ENCODE assay signal across 23 cellular contexts in the genomic region with DNA sequence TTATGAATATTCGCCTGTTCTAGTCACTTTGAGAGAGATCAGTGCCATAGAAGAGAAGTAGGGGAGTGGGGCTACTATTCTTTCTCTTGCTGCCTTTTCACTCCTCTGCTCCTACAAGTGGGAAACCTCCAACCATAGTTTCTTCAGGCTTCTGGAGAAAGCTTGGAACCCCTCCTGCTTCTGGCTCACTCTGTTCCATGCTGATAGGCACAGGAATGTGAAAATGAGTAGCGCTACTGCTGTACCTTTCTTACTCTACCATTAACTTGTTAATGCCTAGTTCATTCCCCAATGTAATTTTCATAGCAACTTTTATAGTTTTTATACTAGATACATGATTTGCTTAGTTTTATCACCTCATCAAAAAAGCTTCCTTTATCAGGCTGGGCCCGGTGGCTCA.
"Had no signal": no experiment of that assay in that cellular context is flagged by ENCODE, and none has a peak within 500 bp of the region (broad histone marks: within the 10 kb centered on the region; RNA-seq: fewer than 3 reads in every experiment).

No MANE protein-coding gene starts in this region.

- H3K4me3 Mint-ChIP-seq: dendritic cell treated with granulocyte-macrophage colony-stimulating factor and Interleukin-4, amounts not matched to agents 40 ng/mL and 50 ng/mL, for 4 days; effector memory CD8-positive, alpha-beta T cell; natural killer cell treated with Interleukin-12 subunit alpha and Interleukin-12 subunit beta and Interleukin-15 and Interleukin-18, amount 100 ng/mL, for 72 hours; stimulated activated memory B cell treated with anti-CD40 and anti-IgM and Interleukin-4, amounts not matched to agents 10 μg/mL and 1 μg/mL and 100 μg/mL, for 72 hours; stimulated activated naive CD8-positive, alpha-beta T cell treated with anti-CD3 and anti-CD28 coated beads, Interleukin-15, Interleukin-2, amounts not matched to agents 100 ng/mL and 50 ng/mL, for 24 hours had no signal

- DNase-seq: effector memory CD8-positive, alpha-beta T cell; gastrocnemius medialis; glutamatergic neuron; islet precursor cell; left cardiac atrium; left ventricle myocardium inferior; lower lobe of right lung; mesenchymal stem cell; midbrain; occipital lobe; pancreas; spleen; stimulated activated CD4-positive, alpha-beta T cell treated with anti-CD3 and anti-CD28 coated beads, Interleukin-15, amount 100 ng/mL, for 24 hours; stimulated activated CD4-positive, alpha-beta T cell treated with anti-CD3 and anti-CD28 coated beads, Interleukin-1b, Interleukin-23, amount 100 ng/mL, for 48 hours; stimulated activated CD4-positive, alpha-beta T cell treated with anti-CD3 and anti-CD28 coated beads, Interleukin-4, amount 100 ng/mL, for 24 hours; testis; transverse colon had no signal

- H3K9me3 Mint-ChIP-seq: dendritic cell treated with granulocyte-macrophage colony-stimulating factor and Interleukin-4, amounts not matched to agents 40 ng/mL and 50 ng/mL, for 4 days; effector memory CD8-positive, alpha-beta T cell; natural killer cell treated with Interleukin-12 subunit alpha and Interleukin-12 subunit beta and Interleukin-15 and Interleukin-18, amount 100 ng/mL, for 72 hours; stimulated activated memory B cell treated with anti-CD40 and anti-IgM and Interleukin-4, amounts not matched to agents 10 μg/mL and 1 μg/mL and 100 μg/mL, for 72 hours; stimulated activated naive CD8-positive, alpha-beta T cell treated with anti-CD3 and anti-CD28 coated beads, Interleukin-15, Interleukin-2, amounts not matched to agents 100 ng/mL and 50 ng/mL, for 24 hours had no signal

- H3K27ac Mint-ChIP-seq: dendritic cell treated with granulocyte-macrophage colony-stimulating factor and Interleukin-4, amounts not matched to agents 40 ng/mL and 50 ng/mL, for 4 days; effector memory CD8-positive, alpha-beta T cell; progenitor cell of endocrine pancreas; stimulated activated naive CD8-positive, alpha-beta T cell treated with anti-CD3 and anti-CD28 coated beads, Interleukin-15, Interleukin-2, amounts not matched to agents 100 ng/mL and 50 ng/mL, for 24 hours had no signal

- H3K9me3 ChIP-seq: gastrocnemius medialis, left ventricle myocardium inferior, lower lobe of right lung, pancreas, right lobe of liver, spleen, testis, transverse colon had no signal

- H3K4me3 ChIP-seq: gastrocnemius medialis, left ventricle myocardium inferior, lower lobe of right lung, pancreas, right lobe of liver, spleen, testis, transverse colon had no signal

- H3K4me1 ChIP-seq: pancreas had no signal

- H3K27me3 ChIP-seq: gastrocnemius medialis, pancreas, right lobe of liver, spleen, testis, transverse colon had no signal

- H3K36me3 ChIP-seq: pancreas, right lobe of liver, transverse colon had no signal

- H3K27me3 Mint-ChIP-seq: dendritic cell treated with granulocyte-macrophage colony-stimulating factor and Interleukin-4, amounts not matched to agents 40 ng/mL and 50 ng/mL, for 4 days; effector memory CD8-positive, alpha-beta T cell; natural killer cell treated with Interleukin-12 subunit alpha and Interleukin-12 subunit beta and Interleukin-15 and Interleukin-18, amount 100 ng/mL, for 72 hours; progenitor cell of endocrine pancreas; stimulated activated memory B cell treated with anti-CD40 and anti-IgM and Interleukin-4, amounts not matched to agents 10 μg/mL and 1 μg/mL and 100 μg/mL, for 72 hours; stimulated activated naive CD8-positive, alpha-beta T cell treated with anti-CD3 and anti-CD28 coated beads, Interleukin-15, Interleukin-2, amounts not matched to agents 100 ng/mL and 50 ng/mL, for 24 hours had no signal

- H3K27ac ChIP-seq: gastrocnemius medialis, left ventricle myocardium inferior, lower lobe of right lung, pancreas, right lobe of liver, spleen, transverse colon had no signal

- H3K36me3 Mint-ChIP-seq: natural killer cell treated with Interleukin-12 subunit alpha and Interleukin-12 subunit beta and Interleukin-15 and Interleukin-18, amount 100 ng/mL, for 72 hours had no signal
